In the genomic region with DNA sequence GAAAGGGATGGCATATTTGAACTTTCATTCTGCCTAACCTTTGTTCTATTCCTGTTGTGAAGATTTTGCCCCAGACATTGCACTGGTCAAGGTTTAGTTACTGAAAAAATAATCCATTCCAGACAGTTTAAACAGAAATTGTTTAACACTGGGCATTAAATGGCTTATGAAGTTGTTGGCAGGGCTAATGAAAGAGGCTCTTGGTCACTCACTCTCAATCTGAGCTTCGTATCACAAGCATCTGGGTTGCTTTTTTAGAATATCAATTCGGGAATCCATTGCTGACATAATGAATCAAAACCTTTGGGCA, we compare ENCODE assay signal across 7 cellular contexts.
"Had no signal": no experiment of that assay in that cellular context is flagged by ENCODE, and none has a peak within 500 bp of the region (broad histone marks: within the 10 kb centered on the region; RNA-seq: fewer than 3 reads in every experiment).

No MANE protein-coding gene starts in this region.

- H3K4me3 ChIP-seq: heart right ventricle, uterus had no signal

- H3K9me3 ChIP-seq: heart right ventricle, psoas muscle, thoracic aorta, uterus had no signal

- H3K27ac ChIP-seq: heart right ventricle, psoas muscle, thoracic aorta, uterus, VCaP had no signal

- H3K36me3 ChIP-seq: heart right ventricle, thoracic aorta, uterus had no signal

- H3K4me1 ChIP-seq: uterus had no signal

- H3K27me3 ChIP-seq: heart right ventricle, uterus had no signal

- DNase-seq: aorta; psoas muscle; stimulated activated CD8-positive, alpha-beta memory T cell treated with anti-CD3 and anti-CD28 coated beads, Interleukin-4, amount 100 ng/mL, for 48 hours; uterus had no signal
